In genomic region chr3:71430941-71431552, GRCh38 we compare ENCODE assay signal across 15 cellular contexts.
DNase-seq lines count a peak whose midpoint lies in the region; ATAC-seq, FAIRE-seq and TF ChIP-seq lines count a peak whose summit lies in the region.
"Had no signal": no experiment of that assay in that cellular context is flagged by ENCODE, and none has a peak within 500 bp of the region (broad histone marks: within the 10 kb centered on the region; RNA-seq: fewer than 3 reads in every experiment).

No MANE protein-coding gene starts in this region.

- H3K27ac Mint-ChIP-seq in activated naive CD4-positive, alpha-beta T cell treated with anti-CD3 and anti-CD28 coated beads, Interleukin-2, amount 50 U/mL, for 72 hours = peak overlapping the region in 1 of 2 donors; percentile 93
- H3K27ac Mint-ChIP-seq: T-helper 2 cell treated with Interferon-gamma antibody and Interleukin-4, amounts not matched to agents 5 μg/mL and 100 μg/mL, for 36 hours had no signal

- FAIRE-seq in kidney (lab: Jason Lieb, UNC) = no peak

- H3K36me3 ChIP-seq in kidney epithelial cell (ENCODE audit: control insufficient read depth, insufficient read depth, low read length) = no peaks in the 10 kb centered on the region
- H3K36me3 ChIP-seq in uterus = no peaks in the 10 kb centered on the region
- H3K36me3 ChIP-seq in kidney (ENCODE audit: control insufficient read depth in 1 of 2, insufficient read depth in 2 of 2, low read length in 2 of 2) = no peaks in the 10 kb centered on the region
- H3K36me3 ChIP-seq: BE2C, heart left ventricle, ovary had no signal

- no peaks in the 10 kb centered on the region for H3K9me3 Mint-ChIP-seq in activated naive CD4-positive, alpha-beta T cell treated with anti-CD3 and anti-CD28 coated beads, Interleukin-2, amount 50 U/mL, for 72 hours
- H3K9me3 Mint-ChIP-seq: T-helper 2 cell treated with Interferon-gamma antibody and Interleukin-4, amounts not matched to agents 5 μg/mL and 100 μg/mL, for 36 hours had no signal

- no peak overlapping the region for H3K9ac ChIP-seq in kidney (ENCODE audit: low read length in 2 of 2)

- no peak for TF ChIP-seq CTCF in kidney epithelial cell (IDR thresholded peaks at IDR 0.05; ENCODE audit: insufficient read depth, low read length, poor library complexity, severe bottlenecking)
- no peak for TF ChIP-seq CTCF in uterus (IDR thresholded peaks at IDR 0.05)
- TF ChIP-seq CTCF in kidney (IDR thresholded peaks at IDR 0.05; ENCODE audit: borderline replicate concordance, extremely low read depth, insufficient read depth) = no peak

- no peak for TF ChIP-seq POLR2A in uterus (IDR thresholded peaks at IDR 0.05)

- DNase-seq in 8988T = peak; percentile 47
- peak; percentile 52 for DNase-seq in ELR (ENCODE audit: low read depth)
- no peak for DNase-seq in activated naive CD4-positive, alpha-beta T cell treated with anti-CD3 and anti-CD28 coated beads, Interleukin-2, amount 50 U/mL, for 72 hours (ENCODE audit: low spot score in 2 of 2)
- peak; percentile 88 for DNase-seq in kidney epithelial cell (ENCODE audit: low read depth)
- DNase-seq in uterus = no peak
- no peak for DNase-seq in kidney
- DNase-seq in NAMALWA (ENCODE audit: low spot score) = no peak
- DNase-seq: aorta; BE2C; effector memory CD4-positive, alpha-beta T cell; GDM1; heart left ventricle; ovary had no signal

- H3K36me3 Mint-ChIP-seq in activated naive CD4-positive, alpha-beta T cell treated with anti-CD3 and anti-CD28 coated beads, Interleukin-2, amount 50 U/mL, for 72 hours = peaks cover 6 to 19% of the 10 kb centered on the region in 2 donors

- intact Hi-C loops in uterus (cut with DNase I; ENCODE audit: low total_unique reads) = no loop called here
- intact Hi-C loops in kidney (cut with DNase I) = no loop called here

- ATAC-seq in activated naive CD4-positive, alpha-beta T cell treated with anti-CD3 and anti-CD28 coated beads, Interleukin-2, amount 50 U/mL, for 72 hours = peak; percentile 52 to 69
- no peak for ATAC-seq in GM21619 (IDR thresholded peaks at IDR 0.05; ENCODE audit: unreplicated experiment)

- H3K4me1 ChIP-seq in uterus = no peaks in the 10 kb centered on the region
- H3K4me1 ChIP-seq in kidney (ENCODE audit: control insufficient read depth in 1 of 2, insufficient read depth in 1 of 2, low read depth in 1 of 2, low read length in 2 of 2) = peaks cover 9 to 11% of the 10 kb centered on the region in 2 donors
- H3K4me1 ChIP-seq: BE2C had no signal

- H3K4me3 ChIP-seq in kidney epithelial cell (ENCODE audit: low read depth, low read length) (no peak overlapping the region), uterus (no peak overlapping the region), kidney (ENCODE audit: low read length in 2 of 2) (no peak overlapping the region)
- H3K4me3 ChIP-seq: heart left ventricle, ovary had no signal

- H3K9me3 ChIP-seq in uterus = no peaks in the 10 kb centered on the region
- no peaks in the 10 kb centered on the region for H3K9me3 ChIP-seq in kidney (ENCODE audit: control insufficient read depth in 1 of 2, low read length in 2 of 2)
- H3K9me3 ChIP-seq: BE2C, heart left ventricle, ovary had no signal

- H3K27ac ChIP-seq in uterus = no peak overlapping the region
- no peak overlapping the region for H3K27ac ChIP-seq in kidney (ENCODE audit: low read depth in 2 of 2, low read length in 2 of 2)
- H3K27ac ChIP-seq: ovary had no signal

- H3K27me3 ChIP-seq in kidney epithelial cell (ENCODE audit: control insufficient read depth, insufficient read depth, low read length) = no peaks in the 10 kb centered on the region
- H3K27me3 ChIP-seq in uterus = no peaks in the 10 kb centered on the region
- H3K27me3 ChIP-seq: BE2C, heart left ventricle, ovary had no signal

Comparison
In these comparisons a context has a peak if more than half of its experiments do, and no peak if none do; other contexts are left out.
1. DNase-seq: peak in 8988T (single experiment), ELR (single experiment) and kidney epithelial cell (single experiment); none in activated naive CD4-positive, alpha-beta T cell treated with anti-CD3 and anti-CD28 coated beads, Interleukin-2, amount 50 U/mL, for 72 hours (0 of 2), uterus (0 of 2), kidney (single experiment) and NAMALWA (single experiment).